1 cellular context compared by ENCODE assay signal in genomic region chr12:95858451-95859343, GRCh38.
A peak's percentile ranks its signal among the peaks of the same experiment; 100 is the strongest.
TF ChIP-seq lines count a peak whose summit lies in the region.

Gene SNRPF (plus strand): TSS chr12:95858952. CDS start chr12:95859074, 122 bp downstream.

TF ChIP-seq in K562, 482 proteins besides CTCF, POLR2A, EP300 and RAD21 (continued from another document):
- TF ChIP-seq C11orf30 (IDR thresholded peaks at IDR 0.05; ENCODE audit: low read depth) (peak; percentile 93), FOXP4 (CRISPR knock-in tag; IDR thresholded peaks at IDR 0.05; ENCODE audit: borderline replicate concordance) (peak; percentile 81; the same call in 1 of the 2 replicates), RBM25 (IDR thresholded peaks at IDR 0.05; ENCODE audit: low read depth, low read length, severe bottlenecking) (peak; percentile 90), HMGXB4 (CRISPR knock-in tag; IDR thresholded peaks at IDR 0.05) (0 out of 2 replicates have a peak, but pooled peaks have one; percentile 25), SP2 (IDR thresholded peaks at IDR 0.05; ENCODE audit: extremely low read depth, low read depth, low read length, poor library complexity, severe bottlenecking) (no peak), SAP30 (IDR thresholded peaks at IDR 0.05; ENCODE audit: borderline replicate concordance, insufficient read depth, low read depth, low read length, poor library complexity, severe bottlenecking) (peak; percentile 75)
